8 cellular contexts compared by ENCODE assay signal in genomic region chrX:153157450-153157849, GRCh38. TPM values are rescaled to one million over a fixed set of nuclear protein-coding genes. Genes with fewer than 3 reads are reported as not detected.
"Had no signal": no experiment of that assay in that cellular context is flagged by ENCODE, and none has a peak within 500 bp of the region (broad histone marks: within the 10 kb centered on the region; RNA-seq: fewer than 3 reads in every experiment).

No MANE protein-coding gene starts in this region.

- H3K9ac ChIP-seq: KMS-11 had no signal

- H3K4me3 Mint-ChIP-seq: GM23338, HFFc6, IgD-negative memory B cell had no signal

- H3K9me3 ChIP-seq: HAP-1 had no signal

- FAIRE-seq: HepG2 had no signal

- H3K36me3 Mint-ChIP-seq: IgD-negative memory B cell had no signal

- H3K4me3 ChIP-seq: GM23338, HAP-1 had no signal

- H3K9me3 Mint-ChIP-seq: GM23338, HFFc6, IgD-negative memory B cell had no signal

- H3K4me1 Mint-ChIP-seq: GM23338, IgD-negative memory B cell had no signal

- H3K4me1 ChIP-seq: HAP-1 had no signal

- H3K27ac Mint-ChIP-seq: GM23338, HFFc6, IgD-negative memory B cell had no signal

- H3K36me3 ChIP-seq: HAP-1 had no signal

- H3K4me2 ChIP-seq: GM23338, KMS-11 had no signal

- H3K27ac ChIP-seq: HL-60, KMS-11 had no signal

- DNase-seq: H7, HFFc6 had no signal

- H2AFZ ChIP-seq: GM23338 had no signal

RNA-seq across cellular contexts. Expression of gene MAGEA1, which starts 21.6 kb away (rescaled TPM):
- total RNA-seq: GM23338, H7, HepG2, HFFc6 had no signal
- polyA plus RNA-seq: GM23338, HepG2, IgD-negative memory B cell had no signal
